19 cellular contexts compared by ENCODE assay signal in the genomic region with DNA sequence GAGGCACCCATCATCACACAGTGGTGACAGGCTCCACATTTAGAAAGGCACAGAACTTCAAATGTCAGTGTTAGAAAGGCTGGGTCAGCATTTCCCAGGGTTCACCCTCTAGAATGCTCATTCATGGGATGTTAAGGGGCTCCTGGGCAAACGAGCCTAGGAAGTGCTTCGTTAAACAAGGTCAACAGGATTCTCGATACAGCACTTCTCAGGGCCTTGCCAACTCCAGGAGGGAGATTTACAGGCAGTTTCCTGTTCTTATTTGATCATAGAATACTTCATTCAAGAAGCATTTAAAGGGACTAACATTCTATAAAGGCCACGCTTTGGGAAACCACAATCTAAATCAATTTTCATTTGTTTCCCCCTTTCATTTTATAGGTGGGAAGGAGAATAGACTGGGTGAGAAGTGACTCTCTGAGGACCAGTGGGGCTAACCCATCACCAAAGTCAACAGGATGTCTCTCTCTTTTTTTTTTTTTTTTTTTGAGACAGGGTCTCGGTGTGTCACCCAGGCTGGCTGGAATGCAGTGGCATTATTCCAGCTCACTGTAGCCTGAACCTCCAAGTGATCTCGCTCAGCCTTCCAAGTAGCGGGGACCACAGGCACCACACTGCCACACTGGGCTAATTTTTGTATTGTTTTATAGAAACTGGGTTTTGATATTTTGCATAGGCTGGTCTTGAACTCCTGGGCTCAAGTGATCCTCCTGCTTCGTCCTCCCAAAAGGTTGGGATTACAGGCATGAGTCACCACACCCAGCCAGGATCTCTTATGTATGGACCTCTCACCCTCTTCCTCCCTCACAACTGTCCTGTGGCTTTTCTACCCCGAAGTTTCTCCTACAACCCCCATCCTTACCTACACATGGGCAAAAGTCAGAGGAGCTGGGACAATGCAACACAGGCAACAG. TPM values are rescaled to one million over a fixed set of nuclear protein-coding genes. Genes with fewer than 3 reads are reported as not detected.
DNase-seq lines count a peak whose midpoint lies in the region; ATAC-seq, FAIRE-seq and TF ChIP-seq lines count a peak whose summit lies in the region.
"Had no signal": no experiment of that assay in that cellular context is flagged by ENCODE, and none has a peak within 500 bp of the region (broad histone marks: within the 10 kb centered on the region; RNA-seq: fewer than 3 reads in every experiment).

No MANE protein-coding gene starts in this region.

- H3K36me3 ChIP-seq in astrocyte (ENCODE audit: insufficient read depth, low read length) = no peaks in the 10 kb centered on the region
- H3K36me3 ChIP-seq in thyroid gland = no peaks in the 10 kb centered on the region
- H3K36me3 ChIP-seq: tibial artery had no signal

- H3K4me1 ChIP-seq in astrocyte (ENCODE audit: insufficient read depth, low read length) = peaks cover 43% of the 10 kb centered on the region
- peaks cover 31 to 35% of the 10 kb centered on the region in 2 donors for H3K4me1 ChIP-seq in thyroid gland

- no peaks in the 10 kb centered on the region for H4K20me1 ChIP-seq in astrocyte (ENCODE audit: insufficient read depth, low read length)

- ATAC-seq in HG02642 (IDR thresholded peaks at IDR 0.05; ENCODE audit: poor library complexity, unreplicated experiment) = peak; percentile 3

- DNase-seq in astrocyte (ENCODE audit: low read depth) = peak; percentile 67
- DNase-seq in kidney tubule cell (ENCODE audit: low spot score) = peak; percentile 87
- DNase-seq in thyroid gland = peak; percentile 90 to 91
- no peak for DNase-seq in activated CD4-positive, alpha-beta memory T cell treated with anti-CD3 and anti-CD28 coated beads, Interleukin-2, amount 10 ng/mL, durations not matched to agents 7 days and 5 days
- no peak for DNase-seq in KG1 (lab: John Stamatoyannopoulos, UW)
- no peak for DNase-seq in GM19240 (ENCODE audit: insufficient read length, low spot score)
- DNase-seq: activated CD4-positive, CD25-positive, alpha-beta regulatory T cell; activated CD8-positive, alpha-beta memory T cell treated with anti-CD3 and anti-CD28 coated beads, Interleukin-2, amount 50 U/mL, for 48 hours; caudate nucleus; CD4-positive, alpha-beta memory T cell; head of caudate nucleus; NCI-H1694; NCI-H524; tibial artery had no signal

- H3K4me3 ChIP-seq in astrocyte (ENCODE audit: insufficient read depth, low read depth, low read length) (peak overlapping the region; percentile 20), thyroid gland (replicated peaks in 1 of 3) (no peak overlapping the region)
- H3K4me3 ChIP-seq: tibial artery had no signal

- TF ChIP-seq POLR2A in thyroid gland (IDR thresholded peaks at IDR 0.05) = no peak

- CTCF ChIA-PET in activated CD4-positive, alpha-beta memory T cell treated with anti-CD3 and anti-CD28 coated beads, Interleukin-2, amount 10 ng/mL, durations not matched to agents 7 days and 5 days (lab: Charles Lee) = interaction anchor here (0.7 kb wide), 1 partner anchor 897 kb away, joined by 3 read pairs; no protein-coding TSS in a partner anchor

- H3K4me2 ChIP-seq in astrocyte (ENCODE audit: low read length) = peak overlapping the region; percentile 69
- H3K4me2 ChIP-seq: KMS-11 had no signal

- H3K79me2 ChIP-seq in astrocyte (ENCODE audit: insufficient read depth, low read length) = no peaks in the 10 kb centered on the region

- H3K9ac ChIP-seq in astrocyte (ENCODE audit: low read length) = peak overlapping the region; percentile 77
- H3K9ac ChIP-seq: KMS-11 had no signal

- 26 to 29% methylated on average over 9 of the region's 9 CpGs for WGBS in thyroid gland, 2 donors

- intact Hi-C loops in thyroid gland (cut with DNase I) = loop anchor here (10.0 kb wide), 1 partner anchor 176 kb away; no protein-coding TSS in a partner anchor

- no peaks in the 10 kb centered on the region for H3K9me3 ChIP-seq in astrocyte (ENCODE audit: insufficient read depth, low read depth, low read length)
- H3K9me3 ChIP-seq in thyroid gland = no peaks in the 10 kb centered on the region
- H3K9me3 ChIP-seq: tibial artery had no signal

- H3K27ac Mint-ChIP-seq in astrocyte (ENCODE audit: unreplicated experiment) = peak overlapping the region; percentile 97
- no peak overlapping the region for H3K27ac Mint-ChIP-seq in activated CD4-positive, alpha-beta memory T cell treated with anti-CD3 and anti-CD28 coated beads, Interleukin-2, amount 10 ng/mL, durations not matched to agents 7 days and 5 days
- H3K27ac Mint-ChIP-seq: activated naive CD4-positive, alpha-beta T cell treated with anti-CD3 and anti-CD28 coated beads, Interleukin-2, amount 50 U/mL, for 24 hours; CD4-positive, alpha-beta memory T cell had no signal

- no peaks in the 10 kb centered on the region for H3K27me3 ChIP-seq in astrocyte (ENCODE audit: insufficient read depth, low read length)
- H3K27me3 ChIP-seq in thyroid gland = no peaks in the 10 kb centered on the region

- no peaks in the 10 kb centered on the region for H3K9me3 Mint-ChIP-seq in astrocyte (ENCODE audit: unreplicated experiment)
- no peaks in the 10 kb centered on the region for H3K9me3 Mint-ChIP-seq in activated CD4-positive, alpha-beta memory T cell treated with anti-CD3 and anti-CD28 coated beads, Interleukin-2, amount 10 ng/mL, durations not matched to agents 7 days and 5 days
- H3K9me3 Mint-ChIP-seq: activated naive CD4-positive, alpha-beta T cell treated with anti-CD3 and anti-CD28 coated beads, Interleukin-2, amount 50 U/mL, for 24 hours; CD4-positive, alpha-beta memory T cell had no signal

- no peak for TF ChIP-seq CTCF in astrocyte (IDR thresholded peaks at IDR 0.05; ENCODE audit: insufficient read depth, low read depth, low read length)
- TF ChIP-seq CTCF in thyroid gland (IDR thresholded peaks at IDR 0.05) = no peak

- peaks cover 9% of the 10 kb centered on the region for H3K36me3 Mint-ChIP-seq in astrocyte (ENCODE audit: low read depth, unreplicated experiment)
- no peaks in the 10 kb centered on the region for H3K36me3 Mint-ChIP-seq in activated CD4-positive, alpha-beta memory T cell treated with anti-CD3 and anti-CD28 coated beads, Interleukin-2, amount 10 ng/mL, durations not matched to agents 7 days and 5 days (ENCODE audit: low read depth)
- H3K36me3 Mint-ChIP-seq: activated naive CD4-positive, alpha-beta T cell treated with anti-CD3 and anti-CD28 coated beads, Interleukin-2, amount 50 U/mL, for 24 hours; CD4-positive, alpha-beta memory T cell had no signal

- no peak for FAIRE-seq in astrocyte (lab: Jason Lieb, UNC)
- FAIRE-seq: keratinocyte had no signal

- peaks cover 33% of the 10 kb centered on the region for H3K4me1 Mint-ChIP-seq in astrocyte (ENCODE audit: low read depth, unreplicated experiment)
- H3K4me1 Mint-ChIP-seq in activated CD4-positive, alpha-beta memory T cell treated with anti-CD3 and anti-CD28 coated beads, Interleukin-2, amount 10 ng/mL, durations not matched to agents 7 days and 5 days = peaks cover 2% of the 10 kb centered on the region
- H3K4me1 Mint-ChIP-seq: activated naive CD4-positive, alpha-beta T cell treated with anti-CD3 and anti-CD28 coated beads, Interleukin-2, amount 50 U/mL, for 24 hours; CD4-positive, alpha-beta memory T cell had no signal

- H3K27ac ChIP-seq in astrocyte (ENCODE audit: low read depth, low read length) (peak overlapping the region; percentile 96), thyroid gland (peak overlapping the region; percentile 79 to 91 (median 86))
- H3K27ac ChIP-seq: KMS-11, tibial artery had no signal

- H2AFZ ChIP-seq in astrocyte (ENCODE audit: low read depth, low read length) = peak overlapping the region; percentile 27

- POLR2A ChIA-PET in activated CD4-positive, alpha-beta memory T cell treated with anti-CD3 and anti-CD28 coated beads, Interleukin-2, amount 10 ng/mL, durations not matched to agents 7 days and 5 days (lab: Charles Lee) = no interaction called here

- H3K27me3 Mint-ChIP-seq in astrocyte (ENCODE audit: low read depth, unreplicated experiment) = peaks cover 3% of the 10 kb centered on the region
- peaks cover 27% of the 10 kb centered on the region for H3K27me3 Mint-ChIP-seq in activated CD4-positive, alpha-beta memory T cell treated with anti-CD3 and anti-CD28 coated beads, Interleukin-2, amount 10 ng/mL, durations not matched to agents 7 days and 5 days

- peak overlapping the region; percentile 50 for H3K4me3 Mint-ChIP-seq in astrocyte (ENCODE audit: unreplicated experiment)
- H3K4me3 Mint-ChIP-seq in activated CD4-positive, alpha-beta memory T cell treated with anti-CD3 and anti-CD28 coated beads, Interleukin-2, amount 10 ng/mL, durations not matched to agents 7 days and 5 days = no peak overlapping the region
- H3K4me3 Mint-ChIP-seq: activated naive CD4-positive, alpha-beta T cell treated with anti-CD3 and anti-CD28 coated beads, Interleukin-2, amount 50 U/mL, for 24 hours; CD4-positive, alpha-beta memory T cell had no signal

RNA-seq across cellular contexts. Expression of gene IGDCC4, which starts 14.1 kb away (rescaled TPM):
- total RNA-seq in astrocyte = 28.1 and 30.7 TPM in 2 replicates
- total RNA-seq in thyroid gland = 10 to 100 TPM in 3 of 4 donors, 1 to 10 TPM in 1; 4.6 to 15.9 (median 10.6) TPM
- under 1 TPM; 0.05 to 0.08 TPM for total RNA-seq in activated CD4-positive, alpha-beta memory T cell treated with anti-CD3 and anti-CD28 coated beads, Interleukin-2, amount 10 ng/mL, durations not matched to agents 7 days and 5 days

RNA-seq across cellular contexts. Expression of gene IGDCC3, which starts 30.8 kb away (rescaled TPM):
- 8.4 and 11.0 TPM in 2 replicates for total RNA-seq in astrocyte
- 1 to 10 TPM in 1 of 4 donors, under 1 TPM in 3; 0.22 to 1.5 (median 0.61) TPM for total RNA-seq in thyroid gland
- total RNA-seq in activated CD4-positive, alpha-beta memory T cell treated with anti-CD3 and anti-CD28 coated beads, Interleukin-2, amount 10 ng/mL, durations not matched to agents 7 days and 5 days = not detected
- total RNA-seq: CD4-positive, alpha-beta memory T cell; posterior vena cava had no signal

Comparison
In these comparisons a context has a peak if more than half of its experiments do, and no peak if none do; other contexts are left out.
1. DNase-seq: peak in astrocyte (single experiment), kidney tubule cell (single experiment) and thyroid gland (2 of 2); none in activated CD4-positive, alpha-beta memory T cell treated with anti-CD3 and anti-CD28 coated beads, Interleukin-2, amount 10 ng/mL, durations not matched to agents 7 days and 5 days (single experiment), KG1 (single experiment) and GM19240 (single experiment).
2. RNA of gene IGDCC4, which starts 14.1 kb away (total RNA-seq): 28.1 to 30.7 TPM in astrocyte and 4.6 to 15.9 TPM in thyroid gland; 0.05 to 0.08 TPM in activated CD4-positive, alpha-beta memory T cell treated with anti-CD3 and anti-CD28 coated beads, Interleukin-2, amount 10 ng/mL, durations not matched to agents 7 days and 5 days; every median in the first group is over 4 times any median in the second.